Comparison of ENCODE assay signal across 8 cellular contexts in genomic region chr11:76861490-76861953, GRCh38. TPM values are rescaled to one million over a fixed set of nuclear protein-coding genes. Genes with fewer than 3 reads are reported as not detected.
DNase-seq lines count a peak whose midpoint lies in the region; ATAC-seq and TF ChIP-seq lines count a peak whose summit lies in the region.

No MANE protein-coding gene starts in this region.

- DNase-seq in heart right ventricle: no peak
- DNase-seq in Right ventricle myocardium superior: no peak
- DNase-seq in activated naive CD8-positive, alpha-beta T cell treated with anti-CD3 and anti-CD28 coated beads, Interleukin-2, amount 50 U/mL, for 24 hours: no peak
- peak; percentile 22 for DNase-seq in kidney tubule cell (ENCODE audit: low spot score)
- no peak for DNase-seq in testis
- DNase-seq in GM10248 (ENCODE audit: extremely low spot score): no peak

- peak overlapping the region; percentile 90 for H3K4me3 Mint-ChIP-seq in activated naive CD8-positive, alpha-beta T cell treated with anti-CD3 and anti-CD28 coated beads, Interleukin-2, amount 50 U/mL, for 24 hours

- CTCF ChIA-PET in GM10248 (lab: Yijun Ruan, JAX): interaction anchor here (1.0 to 1.4 kb wide), 2 partner anchors 20 to 58 kb away, joined by 3 to 5 read pairs; no protein-coding TSS in a partner anchor

- peaks cover 18% of the 10 kb centered on the region for H3K4me1 Mint-ChIP-seq in activated naive CD8-positive, alpha-beta T cell treated with anti-CD3 and anti-CD28 coated beads, Interleukin-2, amount 50 U/mL, for 24 hours

- TF ChIP-seq CTCF in heart right ventricle (IDR thresholded peaks at IDR 0.05): peak in 1 of 9 donors; percentile 0
- TF ChIP-seq CTCF in testis (IDR thresholded peaks at IDR 0.05): no peak
- no peak for TF ChIP-seq CTCF in GM10248 (IDR thresholded peaks at IDR 0.05; ENCODE audit: control extremely low read depth, extremely low read depth, low read depth, missing control alignments)

- intact Hi-C loops in heart right ventricle (cut with DNase I) (loop anchor here in 4 of 10 donors (5.0 kb wide), 3 partner anchors 41 to 56 kb away; no protein-coding TSS in a partner anchor), Right ventricle myocardium superior (cut with DNase I) (loop anchor here (10.0 kb wide), 2 partner anchors 47 to 53 kb away; no protein-coding TSS in a partner anchor), testis (cut with DNase I; ENCODE audit: low total_unique reads) (no loop called here)

- peaks cover 0 to 63% (median 32%) of the 10 kb centered on the region in 9 donors for H3K4me1 ChIP-seq in heart right ventricle
- peaks cover 8% of the 10 kb centered on the region for H3K4me1 ChIP-seq in testis

- H3K36me3 ChIP-seq in heart right ventricle (no peaks in the 10 kb centered on the region), testis (ENCODE audit: low read depth, missing control alignments) (no peaks in the 10 kb centered on the region)

- peaks cover 8% of the 10 kb centered on the region for H3K36me3 Mint-ChIP-seq in activated naive CD8-positive, alpha-beta T cell treated with anti-CD3 and anti-CD28 coated beads, Interleukin-2, amount 50 U/mL, for 24 hours (ENCODE audit: low read depth)

- H3K27ac ChIP-seq in heart right ventricle (peak overlapping the region in 9 of 10 donors; percentile 82 to 95 (median 89)), testis (peak overlapping the region; percentile 86 to 88)

- no peaks in the 10 kb centered on the region for H3K27me3 ChIP-seq in heart right ventricle
- H3K27me3 ChIP-seq in testis: no peaks in the 10 kb centered on the region

- POLR2A ChIA-PET in GM10248 (lab: Yijun Ruan, JAX): no interaction called here

- no peaks in the 10 kb centered on the region for H3K9me3 Mint-ChIP-seq in activated naive CD8-positive, alpha-beta T cell treated with anti-CD3 and anti-CD28 coated beads, Interleukin-2, amount 50 U/mL, for 24 hours

- peak overlapping the region; percentile 62 to 94 (median 82) for H3K4me3 ChIP-seq in heart right ventricle
- peak overlapping the region; percentile 74 to 92 for H3K4me3 ChIP-seq in testis

- H3K9me3 ChIP-seq in heart right ventricle (no peaks in the 10 kb centered on the region), testis (no peaks in the 10 kb centered on the region)

- peak overlapping the region; percentile 85 for H3K27ac Mint-ChIP-seq in activated naive CD8-positive, alpha-beta T cell treated with anti-CD3 and anti-CD28 coated beads, Interleukin-2, amount 50 U/mL, for 24 hours

- ATAC-seq in heart right ventricle (peak in 2 of 8 donors; percentile 4 to 8), Right ventricle myocardium superior (ENCODE audit: poor library complexity) (no peak), HG02763 (IDR thresholded peaks at IDR 0.05; ENCODE audit: unreplicated experiment) (no peak), GM21423 (IDR thresholded peaks at IDR 0.05; ENCODE audit: unreplicated experiment) (no peak)
- ATAC-seq in activated naive CD8-positive, alpha-beta T cell treated with anti-CD3 and anti-CD28 coated beads, Interleukin-2, amount 50 U/mL, for 24 hours: no peak

- TF ChIP-seq POLR2A in testis (IDR thresholded peaks at IDR 0.05): no peak

- no peaks in the 10 kb centered on the region for H3K27me3 Mint-ChIP-seq in activated naive CD8-positive, alpha-beta T cell treated with anti-CD3 and anti-CD28 coated beads, Interleukin-2, amount 50 U/mL, for 24 hours

- WGBS in heart right ventricle, 2 donors: 23 to 25% methylated on average over 6 of the region's 6 CpGs
- WGBS in testis, 2 donors: 11 to 16% methylated on average over 6 of the region's 6 CpGs

RNA-seq across cellular contexts. Expression of gene ACER3, which starts 0.8 kb away (rescaled TPM):
- total RNA-seq in heart right ventricle (10 to 100 TPM in 5 of 10 donors, 1 to 10 TPM in 5; 8.9 to 14.8 (median 10.6) TPM), Right ventricle myocardium superior (10.3 TPM), testis (10 to 100 TPM; 14.6 to 23.7 TPM)
- polyA plus RNA-seq in heart right ventricle (1 to 10 TPM; 2.9 to 4.2 TPM), testis (ENCODE audit: insufficient read depth, low read depth, low replicate concordance) (34.8 TPM)
